ENCODE assay signal across 1 cellular context in the genomic region with DNA sequence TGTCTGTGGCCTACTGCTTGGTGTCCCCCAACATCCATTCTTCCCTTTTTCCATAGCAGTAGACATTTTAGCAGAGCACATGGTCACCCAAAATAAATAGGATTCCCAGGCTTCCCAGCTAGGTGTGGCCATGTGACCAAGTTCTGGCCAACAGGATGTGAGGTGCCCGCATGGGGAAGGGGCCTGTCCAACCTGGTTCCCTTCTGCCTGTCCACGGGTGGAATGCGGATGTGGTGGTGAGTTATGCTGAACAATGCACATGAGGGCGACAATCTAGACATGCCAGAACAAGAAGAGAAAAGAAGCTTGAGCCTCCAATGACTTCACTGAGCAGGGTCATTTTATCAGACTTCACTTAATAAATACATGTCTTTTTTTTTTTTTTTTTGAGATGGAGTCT.
A peak's percentile ranks its signal among the peaks of the same experiment; 100 is the strongest.
TF ChIP-seq lines count a peak whose summit lies in the region.

No MANE protein-coding gene starts in this region.

TF ChIP-seq in HepG2, 621 proteins besides CTCF, POLR2A, EP300 and RAD21:
- TF ChIP-seq, protein P1, sequence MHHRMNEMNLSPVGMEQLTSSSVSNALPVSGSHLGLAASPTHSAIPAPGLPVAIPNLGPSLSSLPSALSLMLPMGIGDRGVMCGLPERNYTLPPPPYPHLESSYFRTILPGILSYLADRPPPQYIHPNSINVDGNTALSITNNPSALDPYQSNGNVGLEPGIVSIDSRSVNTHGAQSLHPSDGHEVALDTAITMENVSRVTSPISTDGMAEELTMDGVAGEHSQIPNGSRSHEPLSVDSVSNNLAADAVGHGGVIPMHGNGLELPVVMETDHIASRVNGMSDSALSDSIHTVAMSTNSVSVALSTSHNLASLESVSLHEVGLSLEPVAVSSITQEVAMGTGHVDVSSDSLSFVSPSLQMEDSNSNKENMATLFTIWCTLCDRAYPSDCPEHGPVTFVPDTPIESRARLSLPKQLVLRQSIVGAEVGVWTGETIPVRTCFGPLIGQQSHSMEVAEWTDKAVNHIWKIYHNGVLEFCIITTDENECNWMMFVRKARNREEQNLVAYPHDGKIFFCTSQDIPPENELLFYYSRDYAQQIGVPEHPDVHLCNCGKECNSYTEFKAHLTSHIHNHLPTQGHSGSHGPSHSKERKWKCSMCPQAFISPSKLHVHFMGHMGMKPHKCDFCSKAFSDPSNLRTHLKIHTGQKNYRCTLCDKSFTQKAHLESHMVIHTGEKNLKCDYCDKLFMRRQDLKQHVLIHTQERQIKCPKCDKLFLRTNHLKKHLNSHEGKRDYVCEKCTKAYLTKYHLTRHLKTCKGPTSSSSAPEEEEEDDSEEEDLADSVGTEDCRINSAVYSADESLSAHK (CRISPR knock-in tag; IDR thresholded peaks at IDR 0.05; ENCODE audit: borderline replicate concordance): no peak
- TF ChIP-seq, protein P2, sequence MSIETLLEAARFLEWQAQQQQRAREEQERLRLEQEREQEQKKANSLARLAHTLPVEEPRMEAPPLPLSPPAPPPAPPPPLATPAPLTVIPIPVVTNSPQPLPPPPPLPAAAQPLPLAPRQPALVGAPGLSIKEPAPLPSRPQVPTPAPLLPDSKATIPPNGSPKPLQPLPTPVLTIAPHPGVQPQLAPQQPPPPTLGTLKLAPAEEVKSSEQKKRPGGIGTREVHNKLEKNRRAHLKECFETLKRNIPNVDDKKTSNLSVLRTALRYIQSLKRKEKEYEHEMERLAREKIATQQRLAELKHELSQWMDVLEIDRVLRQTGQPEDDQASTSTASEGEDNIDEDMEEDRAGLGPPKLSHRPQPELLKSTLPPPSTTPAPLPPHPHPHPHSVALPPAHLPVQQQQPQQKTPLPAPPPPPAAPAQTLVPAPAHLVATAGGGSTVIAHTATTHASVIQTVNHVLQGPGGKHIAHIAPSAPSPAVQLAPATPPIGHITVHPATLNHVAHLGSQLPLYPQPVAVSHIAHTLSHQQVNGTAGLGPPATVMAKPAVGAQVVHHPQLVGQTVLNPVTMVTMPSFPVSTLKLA (IDR thresholded peaks at IDR 0.05): peak; percentile 39; the same call in 1 of the 2 replicates
